Comparison of ENCODE assay signal across 8 cellular contexts in the genomic region with DNA sequence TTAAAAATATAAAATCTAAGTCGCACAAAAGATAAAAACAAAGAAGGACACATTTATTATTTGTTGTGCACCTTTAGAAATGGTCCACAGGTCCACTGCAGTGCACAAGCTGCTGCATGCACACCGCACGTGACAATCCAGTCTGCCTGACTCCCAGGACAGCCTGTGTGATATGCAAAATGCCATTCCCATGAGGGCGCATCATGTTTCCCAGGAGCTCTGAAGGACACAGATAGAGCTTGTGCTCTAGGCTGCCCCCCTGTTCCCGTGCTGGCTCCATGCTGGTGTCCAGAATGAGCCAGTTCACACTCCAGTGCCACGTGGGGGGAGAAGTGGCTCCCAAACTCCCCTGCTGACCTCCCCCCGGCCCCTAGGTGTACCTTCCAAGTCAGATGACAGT. TPM values are rescaled to one million over a fixed set of nuclear protein-coding genes. Genes with fewer than 3 reads are reported as not detected.
DNase-seq lines count a peak whose midpoint lies in the region; ATAC-seq and TF ChIP-seq lines count a peak whose summit lies in the region.
"Had no signal": no experiment of that assay in that cellular context is flagged by ENCODE, and none has a peak within 500 bp of the region (broad histone marks: within the 10 kb centered on the region; RNA-seq: fewer than 3 reads in every experiment).

No MANE protein-coding gene starts in this region.

- no peaks in the 10 kb centered on the region for H3K79me1 ChIP-seq in IMR-90 (ENCODE audit: low read depth in 1 of 2, low read length in 2 of 2)

- no peak overlapping the region for H3K4ac ChIP-seq in IMR-90 (ENCODE audit: low read depth, low read length)

- no peak overlapping the region for H3K18ac ChIP-seq in IMR-90 (ENCODE audit: low read depth, low read length)

- no peak overlapping the region for H2AK9ac ChIP-seq in IMR-90 (replicated peaks; ENCODE audit: low read depth, low read length, poor library complexity)

- H3K36me3 Mint-ChIP-seq in CD14-positive monocyte: peaks cover 0 to under 1% of the 10 kb centered on the region in 2 donors
- H3K36me3 Mint-ChIP-seq in activated CD4-positive, alpha-beta T cell treated with anti-CD3 and anti-CD28 coated beads, Interleukin-2, amount 10 ng/mL, durations not matched to agents 24 days and 14 days (ENCODE audit: low read depth): no peaks in the 10 kb centered on the region

- H2BK5ac ChIP-seq in IMR-90 (ENCODE audit: low read depth, low read length, poor library complexity, severe bottlenecking): no peak overlapping the region

- H3K27me3 ChIP-seq in IMR-90 (ENCODE audit: control insufficient read depth, insufficient read depth, low read length) (no peaks in the 10 kb centered on the region), cardiac muscle cell (no peaks in the 10 kb centered on the region)

- H3K4me1 ChIP-seq in IMR-90 (ENCODE audit: control insufficient read depth, insufficient read depth, low read length) (no peaks in the 10 kb centered on the region), cardiac muscle cell (ENCODE audit: low read depth) (peaks cover 14% of the 10 kb centered on the region)

- H3K4me3 Mint-ChIP-seq in CD14-positive monocyte: no peak overlapping the region
- H3K4me3 Mint-ChIP-seq in activated CD4-positive, alpha-beta T cell treated with anti-CD3 and anti-CD28 coated beads, Interleukin-2, amount 10 ng/mL, durations not matched to agents 24 days and 14 days: no peak overlapping the region

- no peak overlapping the region for H2BK120ac ChIP-seq in IMR-90 (ENCODE audit: low read depth, low read length)

- BruUV-seq in IMR-90 (replicated peaks; lab: Mats Ljungman, UMichigan): no TSS peak

- intact Hi-C loops in IMR-90 (cut with micrococcal nuclease): loop anchor here (1.0 to 10.0 kb wide), 5 partner anchors 57 to 382 kb away; a partner anchor contains a TSS
- intact Hi-C loops in CD14-positive monocyte (cut with micrococcal nuclease): loop anchor here (1.0 to 5.0 kb wide), 3 partner anchors 57 to 186 kb away; no protein-coding TSS in a partner anchor
- intact Hi-C loops in activated CD4-positive, alpha-beta T cell treated with anti-CD3 and anti-CD28 coated beads, Interleukin-2, amount 10 ng/mL, durations not matched to agents 24 days and 14 days (cut with micrococcal nuclease): loop anchor here (1.0 to 2.0 kb wide), 3 partner anchors 57 to 318 kb away; no protein-coding TSS in a partner anchor

- POLR2A ChIA-PET in IMR-90 (lab: Charles Lee; ENCODE audit: unreplicated experiment) (interaction anchor here (0.6 kb wide), 1 partner anchor 1405 kb away, joined by 14 read pairs; no protein-coding TSS in a partner anchor), RWPE1 (lab: Yijun Ruan, JAX; ENCODE audit: low non-redundant PET) (interaction anchor here (0.8 kb wide), 1 partner anchor 58 kb away, joined by 3 read pairs; no protein-coding TSS in a partner anchor)

- H3K36me3 ChIP-seq in IMR-90 (ENCODE audit: control insufficient read depth, insufficient read depth, low read length): no peaks in the 10 kb centered on the region
- no peaks in the 10 kb centered on the region for H3K36me3 ChIP-seq in cardiac muscle cell

- no peak overlapping the region for H4K8ac ChIP-seq in IMR-90 (ENCODE audit: low read depth in 2 of 2, low read length in 2 of 2)

- no peak overlapping the region for H4K91ac ChIP-seq in IMR-90 (ENCODE audit: insufficient read depth, low read depth, low read length)

- H3K4me2 ChIP-seq in IMR-90 (ENCODE audit: low read depth, low read length): no peak overlapping the region

- H2AFZ ChIP-seq in IMR-90 (replicated peaks; ENCODE audit: low read length, poor library complexity): peak overlapping the region; percentile 56
- H2AFZ ChIP-seq: PC-9 had no signal

- in situ Hi-C loops in IMR-90 (cut with MboI; ENCODE audit: low sequenced_read_pairs): no loop called here

- no peak overlapping the region for H3K56ac ChIP-seq in IMR-90 (ENCODE audit: extremely low read depth, insufficient read depth, low read length)

- H2BK20ac ChIP-seq in IMR-90 (ENCODE audit: low read depth, low read length): no peak overlapping the region

- H2BK15ac ChIP-seq in IMR-90 (ENCODE audit: low read depth, low read length): no peak overlapping the region

- peaks cover 1 to 4% (median 3%) of the 10 kb centered on the region in 3 donors for H3K27me3 Mint-ChIP-seq in CD14-positive monocyte (ENCODE audit: low read depth in 3 of 3)
- H3K27me3 Mint-ChIP-seq in activated CD4-positive, alpha-beta T cell treated with anti-CD3 and anti-CD28 coated beads, Interleukin-2, amount 10 ng/mL, durations not matched to agents 24 days and 14 days: peaks cover 2% of the 10 kb centered on the region

- H3K9ac ChIP-seq in IMR-90 (ENCODE audit: low read depth, low read length): no peak overlapping the region

- CTCF ChIA-PET in IMR-90 (lab: Yijun Ruan, JAX): interaction anchor here (0.6 to 3.3 kb wide), 36 partner anchors 8 to 385 kb away, joined by 3 to 161 read pairs (median 5); a partner anchor contains a TSS
- CTCF ChIA-PET in RWPE1 (lab: Yijun Ruan, JAX): interaction anchor here (0.5 to 12.2 kb wide), 64 partner anchors 9 to 643 kb away, joined by 3 to 406 read pairs (median 6); a partner anchor contains a TSS

- H3K4me1 Mint-ChIP-seq in CD14-positive monocyte: peaks cover 7% of the 10 kb centered on the region
- peaks cover 2% of the 10 kb centered on the region for H3K4me1 Mint-ChIP-seq in activated CD4-positive, alpha-beta T cell treated with anti-CD3 and anti-CD28 coated beads, Interleukin-2, amount 10 ng/mL, durations not matched to agents 24 days and 14 days

- WGBS in IMR-90 (ENCODE audit: extremely low coverage in 2 of 2, insufficient read length in 1 of 2), 2 experiments: 50% methylated on average over 2 of the region's 7 CpGs; no CpG with 5 or more reads in 1 of the 2 experiments

- H3K23ac ChIP-seq in IMR-90 (ENCODE audit: low read depth, low read length): no peak overlapping the region

- no peaks in the 10 kb centered on the region; the same call in 1 of the 2 replicates for H4K20me1 ChIP-seq in IMR-90 (ENCODE audit: insufficient read depth, low read length)

- TF ChIP-seq POLR2A in IMR-90 (IDR thresholded peaks at IDR 0.05; ENCODE audit: low read depth, low read length): no peak

- H3K27ac Mint-ChIP-seq in CD14-positive monocyte: no peak overlapping the region
- H3K27ac Mint-ChIP-seq in activated CD4-positive, alpha-beta T cell treated with anti-CD3 and anti-CD28 coated beads, Interleukin-2, amount 10 ng/mL, durations not matched to agents 24 days and 14 days: no peak overlapping the region

- dilution Hi-C loops in IMR-90 (cut with HindIII; ENCODE audit: low sequenced_read_pairs, unreplicated experiment): no loop called here

- no peaks in the 10 kb centered on the region for H3K9me3 ChIP-seq in IMR-90 (ENCODE audit: control insufficient read depth, insufficient read depth, low read length)
- H3K9me3 ChIP-seq in cardiac muscle cell (ENCODE audit: low read depth): no peaks in the 10 kb centered on the region

- no peak for TF ChIP-seq RAD21 in IMR-90 (IDR thresholded peaks at IDR 0.05; ENCODE audit: low read length)

- DNase-seq in IMR-90 (peak; percentile 81), RWPE1 (ENCODE audit: low spot score) (peak; percentile 53), cardiac muscle cell (ENCODE audit: low read depth in 1 of 2, low spot score in 1 of 2) (peak in 1 of 2 donors; percentile 77), substantia nigra (lab: John Stamatoyannopoulos, UW) (peak in 28 of 49 donors; percentile 20 to 78 (median 49)), CD14-positive monocyte (ENCODE audit: low spot score) (no peak), CD1c-positive myeloid dendritic cell (ENCODE audit: extremely low spot score) (no peak)
- DNase-seq in activated CD4-positive, alpha-beta T cell treated with anti-CD3 and anti-CD28 coated beads, Interleukin-2, amount 10 ng/mL, durations not matched to agents 24 days and 14 days: no peak

- TF ChIP-seq CTCF in IMR-90 (conservative IDR thresholded peaks at IDR 0.05; ENCODE audit: low read depth, low read length) (0 out of 2 replicates have a peak, but pooled peaks have one; percentile 17), RWPE1 (conservative IDR thresholded peaks at IDR 0.05; ENCODE audit: low read depth) (no peak), cardiac muscle cell (IDR thresholded peaks at IDR 0.05; ENCODE audit: low read depth, low read length) (no peak), CD14-positive monocyte (IDR thresholded peaks at IDR 0.05) (no peak)

- no peak overlapping the region for H2AK5ac ChIP-seq in IMR-90 (ENCODE audit: low read depth, low read length)

- peak; percentile 74 for ATAC-seq in IMR-90 (ENCODE audit: low read depth)

- H3K9me3 Mint-ChIP-seq in CD14-positive monocyte: peaks cover 0 to under 1% (median 0%) of the 10 kb centered on the region in 7 donors
- H3K9me3 Mint-ChIP-seq in activated CD4-positive, alpha-beta T cell treated with anti-CD3 and anti-CD28 coated beads, Interleukin-2, amount 10 ng/mL, durations not matched to agents 24 days and 14 days: peaks cover 20% of the 10 kb centered on the region

- H3K4me3 ChIP-seq in IMR-90 (ENCODE audit: insufficient read depth, low read depth, low read length) (no peak overlapping the region), cardiac muscle cell (no peak overlapping the region)
- H3K4me3 ChIP-seq: PC-9 had no signal

- no peak overlapping the region for H4K5ac ChIP-seq in IMR-90 (ENCODE audit: low read depth, low read length)

- no peak overlapping the region for H3K27ac ChIP-seq in IMR-90 (ENCODE audit: insufficient read depth, low read length)
- peak overlapping the region; percentile 76 for H3K27ac ChIP-seq in RWPE1
- H3K27ac ChIP-seq in cardiac muscle cell: peak overlapping the region; percentile 91
- peak overlapping the region; percentile 68 for H3K27ac ChIP-seq in substantia nigra (ENCODE audit: low read depth, low read length, poor library complexity, severe bottlenecking)
- H3K27ac ChIP-seq: PC-9 had no signal

- H3K9me1 ChIP-seq in IMR-90 (ENCODE audit: insufficient read depth, low read length): peaks cover 27% of the 10 kb centered on the region

- H3K14ac ChIP-seq in IMR-90 (replicated peaks; ENCODE audit: low read depth, low read length): no peak overlapping the region

RNA-seq across cellular contexts. Expression of a gene that starts 26.5 kb away (rescaled TPM):
- total RNA-seq in IMR-90 (2012; rRNA removed) (9.1 and 10.6 TPM in 2 replicates), cardiac muscle cell (1.2 and 2.1 TPM in 2 replicates)
- polyA plus RNA-seq in IMR-90 (2012; rRNA removed) (14.6 and 14.7 TPM in 2 replicates), cardiac muscle cell (2.2 and 4.9 TPM in 2 replicates), CD14-positive monocyte (under 1 TPM; 0.41 to 0.52 TPM)
- 9.8 and 10.5 TPM in 2 replicates for polyA plus RNA-seq in IMR-90 (2012; cell fraction: cytosol; rRNA removed)
- 12.4 and 13.2 TPM in 2 replicates for polyA plus RNA-seq in IMR-90 (2012; cell fraction: nucleus; rRNA removed; ENCODE audit: low replicate concordance)
- total RNA-seq in activated CD4-positive, alpha-beta T cell treated with anti-CD3 and anti-CD28 coated beads, Interleukin-2, amount 10 ng/mL, durations not matched to agents 24 days and 14 days: not detected in 2 replicates
- total RNA-seq: PC-9 had no signal

RNA-seq across cellular contexts. Expression of a gene that starts 33.5 kb away (rescaled TPM):
- under 0.01 TPM in 1 of 2 replicates, not detected in the other for total RNA-seq in IMR-90 (2012; rRNA removed)
- not detected in 2 replicates for polyA plus RNA-seq in IMR-90 (2012; rRNA removed)
- not detected in 2 replicates for polyA plus RNA-seq in IMR-90 (2012; cell fraction: cytosol; rRNA removed)
- polyA plus RNA-seq in IMR-90 (2012; cell fraction: nucleus; rRNA removed; ENCODE audit: low replicate concordance): 0.01 and 0.03 TPM in 2 replicates
- 1.0 and 2.9 TPM in 2 replicates for total RNA-seq in cardiac muscle cell
- 2.8 and 4.0 TPM in 2 replicates for polyA plus RNA-seq in cardiac muscle cell
- not detected for polyA plus RNA-seq in CD14-positive monocyte
- total RNA-seq in activated CD4-positive, alpha-beta T cell treated with anti-CD3 and anti-CD28 coated beads, Interleukin-2, amount 10 ng/mL, durations not matched to agents 24 days and 14 days: not detected in 2 replicates

RNA-seq across cellular contexts. Expression of a gene that starts 47.0 kb away (rescaled TPM):
- not detected in 2 replicates for total RNA-seq in IMR-90 (2012; rRNA removed)
- polyA plus RNA-seq in IMR-90 (2012; rRNA removed): not detected in 2 replicates
- polyA plus RNA-seq in IMR-90 (2012; cell fraction: cytosol; rRNA removed): not detected in 2 replicates
- polyA plus RNA-seq in IMR-90 (2012; cell fraction: nucleus; rRNA removed; ENCODE audit: low replicate concordance): not detected in 2 replicates
- total RNA-seq in cardiac muscle cell: not detected in 2 replicates
- polyA plus RNA-seq in cardiac muscle cell: not detected in 2 replicates
- polyA plus RNA-seq in CD14-positive monocyte: not detected
- total RNA-seq in activated CD4-positive, alpha-beta T cell treated with anti-CD3 and anti-CD28 coated beads, Interleukin-2, amount 10 ng/mL, durations not matched to agents 24 days and 14 days: not detected in 2 replicates

Comparison
In these comparisons a context has a peak if more than half of its experiments do, and no peak if none do; other contexts are left out.
1. DNase-seq: peak in IMR-90 (single experiment), RWPE1 (single experiment) and substantia nigra (28 of 49); none in CD14-positive monocyte (single experiment), activated CD4-positive, alpha-beta T cell treated with anti-CD3 and anti-CD28 coated beads, Interleukin-2, amount 10 ng/mL, durations not matched to agents 24 days and 14 days (single experiment) and CD1c-positive myeloid dendritic cell (single experiment).